ENCODE assay signal across 22 cellular contexts in genomic region chr16:88930716-88931115, GRCh38. TPM values are rescaled to one million over a fixed set of nuclear protein-coding genes. Genes with fewer than 3 reads are reported as not detected.
DNase-seq lines count a peak whose midpoint lies in the region; ATAC-seq, FAIRE-seq and TF ChIP-seq lines count a peak whose summit lies in the region.
"Had no signal": no experiment of that assay in that cellular context is flagged by ENCODE, and none has a peak within 500 bp of the region (broad histone marks: within the 10 kb centered on the region; RNA-seq: fewer than 3 reads in every experiment).

No MANE protein-coding gene starts in this region.

- H2BK12ac ChIP-seq in H1 (ENCODE audit: low read depth, low read length) = no peak overlapping the region

- no peak overlapping the region for H3K4me2 ChIP-seq in IMR-90 (ENCODE audit: low read depth, low read length)
- H3K4me2 ChIP-seq in H1 (ENCODE audit: insufficient read depth in 1 of 2, low read depth in 2 of 2, low read length in 2 of 2) = no peak overlapping the region
- H3K4me2 ChIP-seq: BLaER1 had no signal

- H4K8ac ChIP-seq in IMR-90 (ENCODE audit: low read depth in 2 of 2, low read length in 2 of 2) = no peak overlapping the region
- H4K8ac ChIP-seq in H1 (ENCODE audit: extremely low read depth, insufficient read depth, low read length) = peak overlapping the region; percentile 51; the same call in 1 of the 2 replicates

- POLR2A ChIA-PET in IMR-90 (lab: Charles Lee; ENCODE audit: unreplicated experiment) (no interaction called here), H1 (lab: Charles Lee; ENCODE audit: partially characterized antibody) (interaction anchor here (1.0 to 1.1 kb wide), 2 partner anchors 23 to 120 kb away, joined by 3 read pairs; no protein-coding TSS in a partner anchor)

- no peaks in the 10 kb centered on the region for H3K79me2 ChIP-seq in H1 (ENCODE audit: control insufficient read depth in 1 of 2, insufficient read depth in 2 of 2, low read length in 2 of 2)

- no peaks in the 10 kb centered on the region for H3K79me1 ChIP-seq in IMR-90 (ENCODE audit: low read depth in 1 of 2, low read length in 2 of 2)
- H3K79me1 ChIP-seq in H1 (ENCODE audit: low read depth, low read length) = no peaks in the 10 kb centered on the region

- no peak overlapping the region for H3K4me3 ChIP-seq in IMR-90 (ENCODE audit: insufficient read depth, low read depth, low read length)
- no peak overlapping the region for H3K4me3 ChIP-seq in H1 (ENCODE audit: extremely low read depth in 1 of 4, insufficient read depth in 2 of 4, low read depth in 3 of 4, low read length in 4 of 4)
- H3K4me3 ChIP-seq: BLaER1 had no signal

- H4K91ac ChIP-seq in IMR-90 (ENCODE audit: insufficient read depth, low read depth, low read length) (no peak overlapping the region), H1 (replicated peaks; ENCODE audit: insufficient read length, low read length) (no peak overlapping the region)

- H3K4me3 Mint-ChIP-seq in stimulated activated memory B cell treated with anti-CD40 and anti-IgM and Interleukin-4, amounts not matched to agents 10 μg/mL and 1 μg/mL and 100 μg/mL, for 72 hours = no peak overlapping the region
- H3K4me3 Mint-ChIP-seq: CD14-positive monocyte; CD4-positive, alpha-beta memory T cell; CD4-positive, CD25-positive, alpha-beta regulatory T cell had no signal

- no peak for TF ChIP-seq CTCF in IMR-90 (conservative IDR thresholded peaks at IDR 0.05; ENCODE audit: low read depth, low read length)
- TF ChIP-seq CTCF in H1 (IDR thresholded peaks at IDR 0.05; ENCODE audit: control extremely low read depth in 1 of 3, insufficient read depth in 1 of 3, low read depth in 1 of 3, low read length in 3 of 3) = no peak

- H3K9me3 ChIP-seq in IMR-90 (ENCODE audit: control insufficient read depth, insufficient read depth, low read length) = no peaks in the 10 kb centered on the region
- no peaks in the 10 kb centered on the region for H3K9me3 ChIP-seq in H1 (ENCODE audit: insufficient read depth in 2 of 2, low read depth in 1 of 2, low read length in 1 of 2)
- H3K9me3 ChIP-seq: BE2C, BLaER1 had no signal

- H3K23ac ChIP-seq in IMR-90 (ENCODE audit: low read depth, low read length) = no peak overlapping the region
- no peak overlapping the region for H3K23ac ChIP-seq in H1 (ENCODE audit: insufficient read length)

- no peak for DNase-seq in IMR-90
- no peak for DNase-seq in H1 (ENCODE audit: low read depth in 1 of 2, low spot score in 2 of 2)
- no peak for DNase-seq in NCI-H2107 treated with DMSO at 0.1 percent for 48 hours (lab: John Stamatoyannopoulos, UW; ENCODE audit: unreplicated experiment)
- DNase-seq: 8988T; ACHN; BE2C; C1 segment of cervical spinal cord; Caco-2; Calu3; CD4-positive, alpha-beta memory T cell; CD4-positive, CD25-positive, alpha-beta regulatory T cell; DMS79 treated with DMSO at 0.1 percent for 48 hours; GF-D8 had no signal

- H3K9me1 ChIP-seq in IMR-90 (ENCODE audit: insufficient read depth, low read length) = no peaks in the 10 kb centered on the region

- no CpG with 5 or more reads among the region's 12 CpGs for WGBS in IMR-90 (ENCODE audit: extremely low coverage in 2 of 2, insufficient read length in 1 of 2), 2 experiments
- 88% methylated on average over 4 of the region's 12 CpGs; no CpG with 5 or more reads in 1 of the 2 experiments for WGBS in H1 (ENCODE audit: extremely low coverage in 1 of 2, insufficient coverage in 1 of 2, insufficient read length in 1 of 2, insufficient replicate concordance in 2 of 2, low coverage in 1 of 2, low lambda C conversion rate in 2 of 2, missing lambda C conversion rate in 1 of 2), 2 experiments

- peak overlapping the region; percentile 39 for H3K27ac Mint-ChIP-seq in stimulated activated memory B cell treated with anti-CD40 and anti-IgM and Interleukin-4, amounts not matched to agents 10 μg/mL and 1 μg/mL and 100 μg/mL, for 72 hours
- H3K27ac Mint-ChIP-seq: CD14-positive monocyte; CD4-positive, alpha-beta memory T cell; CD4-positive, CD25-positive, alpha-beta regulatory T cell had no signal

- TF ChIP-seq RAD21 in IMR-90 (IDR thresholded peaks at IDR 0.05; ENCODE audit: low read length) = no peak
- no peak for TF ChIP-seq RAD21 in H1 (IDR thresholded peaks at IDR 0.05 in 1 of 2, conservative IDR thresholded peaks at IDR 0.05 in 1 of 2; ENCODE audit: low read depth in 2 of 2, low read length in 2 of 2)

- H3K27me3 ChIP-seq in IMR-90 (ENCODE audit: control insufficient read depth, insufficient read depth, low read length) (peaks cover 31% of the 10 kb centered on the region), H1 (replicated peaks in 1 of 4; ENCODE audit: control insufficient read depth in 3 of 4, extremely low read depth in 1 of 4, insufficient read depth in 3 of 4, low read length in 3 of 4) (no peaks in the 10 kb centered on the region)
- H3K27me3 ChIP-seq: BLaER1 had no signal

- H2AFZ ChIP-seq in IMR-90 (replicated peaks; ENCODE audit: low read length, poor library complexity) (no peak overlapping the region), H1 (ENCODE audit: low read length) (no peak overlapping the region)

- H4K5ac ChIP-seq in IMR-90 (ENCODE audit: low read depth, low read length) (no peak overlapping the region), H1 (ENCODE audit: insufficient read length, low read depth, low read length) (no peak overlapping the region)

- TF ChIP-seq POLR2A in IMR-90 (IDR thresholded peaks at IDR 0.05; ENCODE audit: low read depth, low read length) = no peak
- no peak for TF ChIP-seq POLR2A in H1 (IDR thresholded peaks at IDR 0.05; ENCODE audit: control extremely low read depth in 1 of 2, low read depth in 2 of 2, low read length in 2 of 2)

- H3K4ac ChIP-seq in IMR-90 (ENCODE audit: low read depth, low read length) (no peak overlapping the region), H1 (replicated peaks; ENCODE audit: insufficient read length, low read depth, low read length) (no peak overlapping the region)

- H3K27ac ChIP-seq in IMR-90 (ENCODE audit: insufficient read depth, low read length) (no peak overlapping the region), H1 (ENCODE audit: low read depth, low read length) (no peak overlapping the region)
- H3K27ac ChIP-seq: BLaER1 had no signal

- H2AK5ac ChIP-seq in IMR-90 (ENCODE audit: low read depth, low read length) = no peak overlapping the region
- no peak overlapping the region for H2AK5ac ChIP-seq in H1 (ENCODE audit: low read depth, low read length)

- H2BK20ac ChIP-seq in IMR-90 (ENCODE audit: low read depth, low read length) = no peak overlapping the region
- no peak overlapping the region for H2BK20ac ChIP-seq in H1 (ENCODE audit: low read length)

- ATAC-seq in IMR-90 (ENCODE audit: low read depth) (no peak), GM18517 (IDR thresholded peaks at IDR 0.05; ENCODE audit: unreplicated experiment) (no peak)
- ATAC-seq in stimulated activated memory B cell treated with anti-CD40 and anti-IgM and Interleukin-4, amounts not matched to agents 10 μg/mL and 1 μg/mL and 100 μg/mL, for 72 hours = no peak

- H2BK5ac ChIP-seq in IMR-90 (ENCODE audit: low read depth, low read length, poor library complexity, severe bottlenecking) = no peak overlapping the region
- no peak overlapping the region for H2BK5ac ChIP-seq in H1 (ENCODE audit: low read depth, low read length)

- H3K27me3 Mint-ChIP-seq in stimulated activated memory B cell treated with anti-CD40 and anti-IgM and Interleukin-4, amounts not matched to agents 10 μg/mL and 1 μg/mL and 100 μg/mL, for 72 hours = no peaks in the 10 kb centered on the region
- H3K27me3 Mint-ChIP-seq: CD4-positive, alpha-beta memory T cell; CD4-positive, CD25-positive, alpha-beta regulatory T cell had no signal

- intact Hi-C loops in IMR-90 (cut with micrococcal nuclease) = no loop called here

- CTCF ChIA-PET in IMR-90 (lab: Yijun Ruan, JAX) = no interaction called here
- CTCF ChIA-PET in H1 (lab: Charles Lee; ENCODE audit: partially characterized antibody) = interaction anchor here (1.2 kb wide), 1 partner anchor 193 kb away, joined by 4 read pairs; no protein-coding TSS in a partner anchor

- no peaks in the 10 kb centered on the region for H3K9me3 Mint-ChIP-seq in stimulated activated memory B cell treated with anti-CD40 and anti-IgM and Interleukin-4, amounts not matched to agents 10 μg/mL and 1 μg/mL and 100 μg/mL, for 72 hours

- H3K4me1 ChIP-seq in IMR-90 (ENCODE audit: control insufficient read depth, insufficient read depth, low read length) = 0 out of 2 replicates have a peak, but pooled peaks cover 2% of the 10 kb centered on the region
- peaks cover 0 to 11% (median 6%) of the 10 kb centered on the region in 4 experiments; a peak in 3 of 7 replicates for H3K4me1 ChIP-seq in H1 (replicated peaks in 1 of 4; ENCODE audit: control insufficient read depth in 3 of 4, insufficient read depth in 4 of 4, low read length in 3 of 4)
- H3K4me1 ChIP-seq: BE2C had no signal

- H3K56ac ChIP-seq in IMR-90 (ENCODE audit: extremely low read depth, insufficient read depth, low read length) (no peak overlapping the region), H1 (replicated peaks; ENCODE audit: insufficient read length, low read depth, low read length) (no peak overlapping the region)

- dilution Hi-C loops in IMR-90 (cut with HindIII; ENCODE audit: low sequenced_read_pairs, unreplicated experiment) = no loop called here

- H3K9ac ChIP-seq in IMR-90 (ENCODE audit: low read depth, low read length) = no peak overlapping the region
- no peak overlapping the region for H3K9ac ChIP-seq in H1 (replicated peaks in 1 of 4; ENCODE audit: extremely low read depth in 1 of 4, low read depth in 3 of 4, low read length in 3 of 4)
- H3K9ac ChIP-seq: BLaER1 had no signal

- H3K18ac ChIP-seq in IMR-90 (ENCODE audit: low read depth, low read length) (no peak overlapping the region), H1 (ENCODE audit: extremely low read depth, low read length) (no peak overlapping the region)

- in situ Hi-C loops in IMR-90 (cut with MboI; ENCODE audit: low sequenced_read_pairs) = loop anchor here (10.0 kb wide), 1 partner anchor 284 kb away; the partner anchor contains the start of gene ZNF778

- no peaks in the 10 kb centered on the region for H3K23me2 ChIP-seq in H1 (ENCODE audit: low read depth, low read length)

- no peak for TF ChIP-seq EP300 in H1 (IDR thresholded peaks at IDR 0.05; ENCODE audit: borderline replicate concordance in 1 of 2, low read depth in 2 of 2, low read length in 2 of 2)

- H2BK15ac ChIP-seq in IMR-90 (ENCODE audit: low read depth, low read length) = no peak overlapping the region
- H2BK15ac ChIP-seq in H1 (ENCODE audit: low read length) = no peak overlapping the region

- H2BK120ac ChIP-seq in IMR-90 (ENCODE audit: low read depth, low read length) (no peak overlapping the region), H1 (replicated peaks; ENCODE audit: low read depth, low read length) (no peak overlapping the region)

- H3K36me3 ChIP-seq in IMR-90 (ENCODE audit: control insufficient read depth, insufficient read depth, low read length) (no peaks in the 10 kb centered on the region), H1 (ENCODE audit: control insufficient read depth in 2 of 4, insufficient read depth in 4 of 4, low read length in 3 of 4) (no peaks in the 10 kb centered on the region)
- H3K36me3 ChIP-seq: BE2C had no signal

- FAIRE-seq in H1 (lab: Jason Lieb, UNC) = no peak
- FAIRE-seq: A204.1, D721Med, G401.6, GM12891 had no signal

- H4K20me1 ChIP-seq in IMR-90 (ENCODE audit: insufficient read depth, low read length) (no peaks in the 10 kb centered on the region; the same call in 1 of the 2 replicates), H1 (replicated peaks in 1 of 2; ENCODE audit: control insufficient read depth in 1 of 2, insufficient read depth in 2 of 2, low read length in 2 of 2) (peaks cover 0 to 2% of the 10 kb centered on the region in 2 experiments)

- peak overlapping the region; percentile 50 for H2AK9ac ChIP-seq in IMR-90 (replicated peaks; ENCODE audit: low read depth, low read length, poor library complexity)

- H3K4me1 Mint-ChIP-seq in stimulated activated memory B cell treated with anti-CD40 and anti-IgM and Interleukin-4, amounts not matched to agents 10 μg/mL and 1 μg/mL and 100 μg/mL, for 72 hours = peaks cover 52% of the 10 kb centered on the region
- H3K4me1 Mint-ChIP-seq: CD4-positive, alpha-beta memory T cell; CD4-positive, CD25-positive, alpha-beta regulatory T cell had no signal

- BruUV-seq in IMR-90 (replicated peaks; lab: Mats Ljungman, UMichigan) = no TSS peak

- peaks cover 8% of the 10 kb centered on the region for H3K36me3 Mint-ChIP-seq in stimulated activated memory B cell treated with anti-CD40 and anti-IgM and Interleukin-4, amounts not matched to agents 10 μg/mL and 1 μg/mL and 100 μg/mL, for 72 hours
- H3K36me3 Mint-ChIP-seq: CD4-positive, alpha-beta memory T cell; CD4-positive, CD25-positive, alpha-beta regulatory T cell had no signal

- H3K14ac ChIP-seq in IMR-90 (replicated peaks; ENCODE audit: low read depth, low read length) = no peak overlapping the region
- no peak overlapping the region for H3K14ac ChIP-seq in H1 (ENCODE audit: insufficient read length)

RNA-seq across cellular contexts. Expression of gene CBFA2T3, which starts 46.3 kb away (rescaled TPM):
- total RNA-seq in IMR-90 (2012; rRNA removed) = not detected in 2 replicates
- polyA plus RNA-seq in IMR-90 (2012; rRNA removed) (not detected in 2 replicates), H1 (2011; rRNA removed) (0.51 and 1.5 TPM in 2 replicates)
- polyA plus RNA-seq in IMR-90 (2012; cell fraction: cytosol; rRNA removed) = not detected in 2 replicates
- polyA plus RNA-seq in IMR-90 (2012; cell fraction: nucleus; rRNA removed; ENCODE audit: low replicate concordance) = 0.03 TPM in 1 of 2 replicates, not detected in the other
- total RNA-seq in H1 (2021; fragmentation: NEBNext Ultra II Directional; extraction: Animal tissue kit (Norgen Biotek cat#: 25700)) = 1.3 and 2.7 TPM in 2 replicates
- polyA plus RNA-seq in H1 (2011; cell fraction: cytosol; rRNA removed) = 0.62 TPM
- polyA plus RNA-seq in H1 (2011; cell fraction: nucleus; rRNA removed) = 3.9 TPM
- polyA plus RNA-seq in H1 (2012, experiment 1 of 2) = 0.99 to 1.7 TPM (median 1.2 TPM) in 4 replicates
- polyA plus RNA-seq in H1 (2012, experiment 2 of 2) = 1.1 TPM
- polyA plus RNA-seq in H1 (2013, experiment 1 of 2) = 1.6 TPM
- polyA plus RNA-seq in H1 (2013, experiment 2 of 2) = 1.2 TPM
- polyA minus RNA-seq in H1 (2011; rRNA and poly(A)+ RNA removed) = 0.59 and 0.66 TPM in 2 replicates
- 2.9 TPM for polyA minus RNA-seq in H1 (2011; cell fraction: cytosol; rRNA and poly(A)+ RNA removed)
- 2.1 TPM for polyA minus RNA-seq in H1 (2011; cell fraction: nucleus; rRNA and poly(A)+ RNA removed)
- total RNA-seq: Calu3 had no signal
- polyA plus RNA-seq: AG04450 had no signal
